ENCODE assay signal across 20 cellular contexts in genomic region chr17:55442462-55442861, GRCh38. TPM values are rescaled to one million over a fixed set of nuclear protein-coding genes. Genes with fewer than 3 reads are reported as not detected.
DNase-seq lines count a peak whose midpoint lies in the region; ATAC-seq, FAIRE-seq and TF ChIP-seq lines count a peak whose summit lies in the region.
"Had no signal": no experiment of that assay in that cellular context is flagged by ENCODE, and none has a peak within 500 bp of the region (broad histone marks: within the 10 kb centered on the region; RNA-seq: fewer than 3 reads in every experiment).

No MANE protein-coding gene starts in this region.

- no peak overlapping the region for H3K9ac ChIP-seq in HepG2 (ENCODE audit: insufficient read depth, low read depth, low read length)
- H3K9ac ChIP-seq: SK-N-SH had no signal

- peak overlapping the region; percentile 25 for H3K27ac ChIP-seq in HepG2 (ENCODE audit: extremely low read length, insufficient read depth, low read length)
- H3K27ac ChIP-seq in right lobe of liver, result no peak overlapping the region
- H3K27ac ChIP-seq in esophagus (ENCODE audit: low read depth in 2 of 2, low read length in 1 of 2), result peak overlapping the region; percentile 30 to 77
- peak overlapping the region; percentile 66 to 73 (median 69) for H3K27ac ChIP-seq in transverse colon
- H3K27ac ChIP-seq: C4-2B, HL-60 had no signal

- no peaks in the 10 kb centered on the region for H3K27me3 ChIP-seq in HepG2 (ENCODE audit: control insufficient read depth in 1 of 2, insufficient read depth in 2 of 2, low read length in 2 of 2)
- no peaks in the 10 kb centered on the region for H3K27me3 ChIP-seq in right lobe of liver
- no peaks in the 10 kb centered on the region for H3K27me3 ChIP-seq in esophagus (ENCODE audit: control insufficient read depth in 1 of 2, insufficient read depth in 2 of 2, low read length in 2 of 2)
- no peaks in the 10 kb centered on the region for H3K27me3 ChIP-seq in transverse colon

- H3K36me3 Mint-ChIP-seq in nephron (ENCODE audit: low read depth), result no peaks in the 10 kb centered on the region

- no peak for FAIRE-seq in HepG2 (lab: Jason Lieb, UNC)
- FAIRE-seq: A204.1, H54 had no signal

- TF ChIP-seq CTCF in HepG2 (CRISPR knock-in tag; IDR thresholded peaks at IDR 0.05) (no peak), right lobe of liver (IDR thresholded peaks at IDR 0.05) (no peak), nephron (IDR thresholded peaks at IDR 0.05; ENCODE audit: unreplicated experiment in 3 of 3) (no peak), transverse colon (IDR thresholded peaks at IDR 0.05) (no peak)

- no peaks in the 10 kb centered on the region for H3K79me2 ChIP-seq in HepG2 (ENCODE audit: insufficient read depth, low read length)

- intact Hi-C loops in HepG2 (cut with micrococcal nuclease; ENCODE audit: unreplicated experiment), result no loop called here
- intact Hi-C loops in right lobe of liver (cut with DNase I), result no loop called here
- intact Hi-C loops in transverse colon (cut with DNase I; ENCODE audit: low total_unique reads), result no loop called here

- CTCF ChIA-PET in HepG2 (lab: Yijun Ruan, JAX; ENCODE audit: low intra/inter-chr PET ratio, low total read pairs), result no interaction called here

- H2AFZ ChIP-seq in HepG2 (ENCODE audit: low read length), result no peak overlapping the region

- BruUV-seq in HepG2 (replicated peaks; lab: Mats Ljungman, UMichigan), result no TSS peak

- POLR2A ChIA-PET in HepG2 (lab: Yijun Ruan, JAX), result interaction anchor here (0.9 to 6.8 kb wide), 5 partner anchors 10 to 26 kb away, joined by 3 to 136 read pairs (median 5); partner anchors contain the start of gene MMD

- H3K4me1 ChIP-seq in HepG2 (ENCODE audit: insufficient read depth, low read length) (peaks cover 86% of the 10 kb centered on the region), right lobe of liver (peaks cover 0 to 19% (median 9%) of the 10 kb centered on the region in 4 donors), esophagus (ENCODE audit: control insufficient read depth in 2 of 2, insufficient read depth in 2 of 2, low read length in 1 of 2) (no peaks in the 10 kb centered on the region), transverse colon (peaks cover 14 to 41% (median 19%) of the 10 kb centered on the region in 4 donors)

- peak overlapping the region in 2 of 3 experiments; percentile 10 to 17 for H3K27ac Mint-ChIP-seq in nephron

- H3K9me3 Mint-ChIP-seq in nephron, result no peaks in the 10 kb centered on the region

- 97% methylated on average over 5 of the region's 5 CpGs for WGBS in HepG2 (ENCODE audit: low lambda C conversion rate)
- 92% methylated on average over 2 of the region's 5 CpGs for WGBS in right lobe of liver (ENCODE audit: insufficient coverage, low coverage, low lambda C conversion rate, missing lambda C conversion rate)
- WGBS in esophagus, 2 donors, result 72 to 75% methylated on average over 5 of the region's 5 CpGs
- 58 to 67% methylated on average over 1 to 5 of the region's 5 CpGs for WGBS in transverse colon (ENCODE audit: low coverage in 1 of 2), 2 donors

- ATAC-seq in HepG2 (no peak), right lobe of liver (no peak), GM21737 (IDR thresholded peaks at IDR 0.05; ENCODE audit: unreplicated experiment) (no peak), HG03565 (IDR thresholded peaks at IDR 0.05; ENCODE audit: unreplicated experiment) (no peak)

- H3K36me3 ChIP-seq in HepG2 (replicated peaks in 1 of 2; ENCODE audit: control insufficient read depth in 1 of 2, insufficient read depth in 2 of 2, low read length in 2 of 2) (no peaks in the 10 kb centered on the region), right lobe of liver (no peaks in the 10 kb centered on the region), esophagus (ENCODE audit: control insufficient read depth in 2 of 2, insufficient read depth in 2 of 2, low read length in 1 of 2) (no peaks in the 10 kb centered on the region), transverse colon (no peaks in the 10 kb centered on the region)

- H3K4me3 Mint-ChIP-seq in nephron, result no peak overlapping the region

- no peak overlapping the region for H3K4me2 ChIP-seq in HepG2 (ENCODE audit: low read depth, low read length)
- H3K4me2 ChIP-seq: SK-N-SH had no signal

- DNase-seq in HepG2 (ENCODE audit: low spot score) (no peak), right lobe of liver (no peak), transverse colon (no peak), kidney tubule cell (ENCODE audit: low spot score) (no peak)
- DNase-seq: COR-L47, KG1, NCI-H1048, NCI-H1436 treated with DMSO at 0.1 percent for 48 hours, NCI-H2081, NCI-H748 treated with DMSO at 0.1 percent for 48 hours, SHP77, SK-N-SH had no signal

- H3K4me3 ChIP-seq in HepG2 (replicated peaks in 1 of 3; ENCODE audit: insufficient read depth in 1 of 3, low read depth in 2 of 3, low read length in 3 of 3) (no peak overlapping the region), right lobe of liver (no peak overlapping the region), esophagus (ENCODE audit: low read depth in 1 of 2, low read length in 2 of 2) (no peak overlapping the region), transverse colon (no peak overlapping the region)

- in situ Hi-C loops in HepG2 (cut with HindIII; ENCODE audit: extremely low pct_ligation_motif_present, low pct_unique_long_range_greater_than_20kb), result no loop called here
- in situ Hi-C loops in transverse colon (cut with MboI; ENCODE audit: low pct_ligation_motif_present in 1 of 4, low pct_unique_long_range_greater_than_20kb in 1 of 4, low sequenced_read_pairs in 3 of 4), result no loop called here

- peaks cover 47% of the 10 kb centered on the region for H3K4me1 Mint-ChIP-seq in nephron

- no peaks in the 10 kb centered on the region for H4K20me1 ChIP-seq in HepG2 (ENCODE audit: insufficient read depth, low read length)

- TF ChIP-seq RAD21 in HepG2 (CRISPR knock-in tag; IDR thresholded peaks at IDR 0.05), result no peak

- H3K27me3 Mint-ChIP-seq in nephron (ENCODE audit: low read depth), result no peaks in the 10 kb centered on the region

- TF ChIP-seq EP300 in HepG2 (IDR thresholded peaks at IDR 0.05; ENCODE audit: low read depth in 2 of 2, low read length in 2 of 2) (no peak), HepG2 (CRISPR knock-in tag; IDR thresholded peaks at IDR 0.05; ENCODE audit: borderline replicate concordance) (no peak), transverse colon (IDR thresholded peaks at IDR 0.05; ENCODE audit: low read depth) (no peak)

- TF ChIP-seq POLR2A in HepG2 (IDR thresholded peaks at IDR 0.05; ENCODE audit: insufficient read depth in 1 of 2, low read depth in 2 of 2, low read length in 2 of 2) (no peak), right lobe of liver (IDR thresholded peaks at IDR 0.05) (no peak), transverse colon (IDR thresholded peaks at IDR 0.05) (no peak)

- H3K9me3 ChIP-seq in HepG2 (ENCODE audit: low read length), result no peaks in the 10 kb centered on the region
- H3K9me3 ChIP-seq in right lobe of liver, result no peaks in the 10 kb centered on the region
- no peaks in the 10 kb centered on the region for H3K9me3 ChIP-seq in esophagus (ENCODE audit: control insufficient read depth in 2 of 2, insufficient read depth in 1 of 2, low read depth in 1 of 2, low read length in 1 of 2)
- H3K9me3 ChIP-seq in transverse colon, result no peaks in the 10 kb centered on the region
- H3K9me3 ChIP-seq: SK-N-SH had no signal

TF ChIP-seq in HepG2, 621 proteins besides CTCF, POLR2A, EP300 and RAD21 (continues in another document):
- no peak for TF ChIP-seq MLLT10 (CRISPR knock-in tag; IDR thresholded peaks at IDR 0.05)

RNA-seq across cellular contexts. Expression of gene MMD, which starts 20.8 kb away (rescaled TPM):
- total RNA-seq in HepG2 (2016; rRNA removed; fragmentation: Illumina TruSeq; extraction: Trizol) (121 and 137 TPM in 2 replicates), right lobe of liver (10 to 100 TPM in 4 of 6 experiments, 1 to 10 TPM in 2; 2.8 to 17.2 (median 12.4) TPM), transverse colon (10 to 100 TPM in 3 of 4 donors, 1 to 10 TPM in 1; 4.8 to 18.9 (median 14.3) TPM)
- 99.7 and 114 TPM in 2 replicates for total RNA-seq in HepG2 (2016; cell fraction: cytosol; rRNA removed; fragmentation: Illumina TruSeq; extraction: Trizol; ENCODE audit: low read depth)
- 116 and 133 TPM in 2 replicates for total RNA-seq in HepG2 (2016; cell fraction: insoluble cytoplasmic fraction; rRNA removed; fragmentation: Illumina TruSeq; extraction: Trizol)
- 235 and 252 TPM in 2 replicates for total RNA-seq in HepG2 (2016; cell fraction: membrane; rRNA removed; fragmentation: Illumina TruSeq; extraction: Trizol)
- 88.1 and 105 TPM in 2 replicates for total RNA-seq in HepG2 (2016; cell fraction: nucleus; rRNA removed; fragmentation: Illumina TruSeq; extraction: Trizol)
- polyA plus RNA-seq in HepG2 (2011; rRNA removed) (183 and 225 TPM in 2 replicates), esophagus (1 to 10 TPM; 2.7 to 3.5 TPM)
- 146 and 162 TPM in 2 replicates for polyA plus RNA-seq in HepG2 (2011; cell fraction: cytosol; rRNA removed)
- polyA plus RNA-seq in HepG2 (2011; cell fraction: nucleus; rRNA removed), result 117 and 147 TPM in 2 replicates
- 189 and 194 TPM in 2 replicates for polyA plus RNA-seq in HepG2 (2012)
- 146 and 160 TPM in 2 replicates for polyA plus RNA-seq in HepG2 (2016; cell fraction: cytosol; fragmentation: Illumina TruSeq; extraction: Trizol; ENCODE audit: low read depth)
- polyA plus RNA-seq in HepG2 (2016; cell fraction: insoluble cytoplasmic fraction; fragmentation: Illumina TruSeq; extraction: Trizol; ENCODE audit: low read depth), result 156 and 164 TPM in 2 replicates
- polyA plus RNA-seq in HepG2 (2016; cell fraction: membrane; fragmentation: Illumina TruSeq; extraction: Trizol; ENCODE audit: low read depth), result 231 and 245 TPM in 2 replicates
- polyA plus RNA-seq in HepG2 (2016; cell fraction: nucleus; fragmentation: Illumina TruSeq; extraction: Trizol; ENCODE audit: insufficient read depth, low read depth), result 151 and 156 TPM in 2 replicates
- 4.3 and 244 TPM in 2 replicates for polyA minus RNA-seq in HepG2 (2011; rRNA and poly(A)+ RNA removed; ENCODE audit: low replicate concordance)
- polyA minus RNA-seq in HepG2 (2011; cell fraction: cytosol; rRNA and poly(A)+ RNA removed), result 111 and 112 TPM in 2 replicates
- polyA minus RNA-seq in HepG2 (2011; cell fraction: nucleus; rRNA and poly(A)+ RNA removed), result 154 and 170 TPM in 2 replicates

Comparison
In these comparisons a context has a peak if more than half of its experiments do, and no peak if none do; other contexts are left out.
1. H3K27ac ChIP-seq: peak in HepG2 (single experiment), esophagus (2 of 2) and transverse colon (4 of 4); none in right lobe of liver (0 of 3).